Comparison of ENCODE assay signal across 19 cellular contexts in genomic region chr1:8211251-8211619, GRCh38.
DNase-seq lines count a peak whose midpoint lies in the region; TF ChIP-seq lines count a peak whose summit lies in the region.
"Had no signal": no experiment of that assay in that cellular context is flagged by ENCODE, and none has a peak within 500 bp of the region (broad histone marks: within the 10 kb centered on the region; RNA-seq: fewer than 3 reads in every experiment).

No MANE protein-coding gene starts in this region.

- no peaks in the 10 kb centered on the region for H3K4me1 ChIP-seq in breast epithelium
- no peaks in the 10 kb centered on the region for H3K4me1 ChIP-seq in effector memory CD4-positive, alpha-beta T cell (ENCODE audit: control insufficient read depth, insufficient read depth, low read length, poor library complexity, severe bottlenecking)
- H3K4me1 ChIP-seq: transverse colon had no signal

- peaks cover 6% of the 10 kb centered on the region for H3K36me3 Mint-ChIP-seq in MCF 10A (ENCODE audit: insufficient read depth, unreplicated experiment)
- no peaks in the 10 kb centered on the region for H3K36me3 Mint-ChIP-seq in mesothelial cell of epicardium
- no peaks in the 10 kb centered on the region for H3K36me3 Mint-ChIP-seq in nephron progenitor cell (ENCODE audit: low read depth)
- peaks cover 4% of the 10 kb centered on the region for H3K36me3 Mint-ChIP-seq in activated T-helper 1 cell treated with anti-CD3 and anti-CD28 coated beads, Interleukin-12 subunit alpha, Interleukin-12 subunit beta, Interleukin-2, Interleukin-4 antibody, amounts not matched to agents 30 ng/mL and 10 ng/mL and 1 ng/mL, durations not matched to agents 14 hours and 24 hours and 36 hours (ENCODE audit: low read depth)
- H3K36me3 Mint-ChIP-seq: CD4-positive, CD25-positive, alpha-beta regulatory T cell; naive B cell had no signal

- no peak overlapping the region for H3K4me3 ChIP-seq in breast epithelium
- no peak overlapping the region for H3K4me3 ChIP-seq in brain microvascular endothelial cell (ENCODE audit: low read depth, low read length)
- H3K4me3 ChIP-seq in effector memory CD4-positive, alpha-beta T cell (ENCODE audit: insufficient read depth, low read depth, low read length, poor library complexity, severe bottlenecking): no peak overlapping the region
- H3K4me3 ChIP-seq: transverse colon had no signal

- H3K27ac ChIP-seq in breast epithelium (peak overlapping the region in 1 of 2 donors; percentile 76), brain microvascular endothelial cell (peak overlapping the region; percentile 71)
- no peak overlapping the region for H3K27ac ChIP-seq in effector memory CD4-positive, alpha-beta T cell (ENCODE audit: insufficient read depth, low read length, poor library complexity, severe bottlenecking)

- H3K27me3 Mint-ChIP-seq in MCF 10A (ENCODE audit: insufficient read depth, unreplicated experiment) (no peaks in the 10 kb centered on the region), mesothelial cell of epicardium (ENCODE audit: low read depth) (no peaks in the 10 kb centered on the region), nephron progenitor cell (ENCODE audit: low read depth, poor library complexity) (peaks cover 10% of the 10 kb centered on the region)
- H3K27me3 Mint-ChIP-seq in activated T-helper 1 cell treated with anti-CD3 and anti-CD28 coated beads, Interleukin-12 subunit alpha, Interleukin-12 subunit beta, Interleukin-2, Interleukin-4 antibody, amounts not matched to agents 30 ng/mL and 10 ng/mL and 1 ng/mL, durations not matched to agents 14 hours and 24 hours and 36 hours (ENCODE audit: insufficient read depth): peaks cover 15% of the 10 kb centered on the region

- H3K4me1 Mint-ChIP-seq in MCF 10A (ENCODE audit: insufficient read depth, unreplicated experiment) (peaks cover 26% of the 10 kb centered on the region), mesothelial cell of epicardium (peaks cover 59% of the 10 kb centered on the region), nephron progenitor cell (peaks cover 46% of the 10 kb centered on the region)
- H3K4me1 Mint-ChIP-seq in activated T-helper 1 cell treated with anti-CD3 and anti-CD28 coated beads, Interleukin-12 subunit alpha, Interleukin-12 subunit beta, Interleukin-2, Interleukin-4 antibody, amounts not matched to agents 30 ng/mL and 10 ng/mL and 1 ng/mL, durations not matched to agents 14 hours and 24 hours and 36 hours (ENCODE audit: low read depth): peaks cover 19% of the 10 kb centered on the region

- H3K27me3 ChIP-seq in breast epithelium: no peaks in the 10 kb centered on the region
- no peaks in the 10 kb centered on the region for H3K27me3 ChIP-seq in brain microvascular endothelial cell (replicated peaks)
- H3K27me3 ChIP-seq in effector memory CD4-positive, alpha-beta T cell (replicated peaks; ENCODE audit: control insufficient read depth, insufficient read depth, low read length, poor library complexity, severe bottlenecking): no peaks in the 10 kb centered on the region
- H3K27me3 ChIP-seq: transverse colon had no signal

- H3K36me3 ChIP-seq in breast epithelium: no peaks in the 10 kb centered on the region
- H3K36me3 ChIP-seq in brain microvascular endothelial cell (replicated peaks): no peaks in the 10 kb centered on the region
- H3K36me3 ChIP-seq in effector memory CD4-positive, alpha-beta T cell (ENCODE audit: control insufficient read depth, insufficient read depth, low read length): no peaks in the 10 kb centered on the region
- H3K36me3 ChIP-seq: spleen, transverse colon had no signal

- no peak for TF ChIP-seq POLR2A in breast epithelium (IDR thresholded peaks at IDR 0.05)

- TF ChIP-seq CTCF in MCF 10A (IDR thresholded peaks at IDR 0.05; ENCODE audit: unreplicated experiment) (no peak), breast epithelium (IDR thresholded peaks at IDR 0.05) (no peak), brain microvascular endothelial cell (IDR thresholded peaks at IDR 0.05; ENCODE audit: low read depth, low read length, missing control alignments) (no peak), mesothelial cell of epicardium (IDR thresholded peaks at IDR 0.05; ENCODE audit: unreplicated experiment) (no peak), nephron progenitor cell (IDR thresholded peaks at IDR 0.05) (no peak)

- in situ Hi-C loops in brain microvascular endothelial cell (cut with HindIII; ENCODE audit: low pct_ligation_motif_present, low sequenced_read_pairs): no loop called here

- DNase-seq in MCF 10A (ENCODE audit: unreplicated experiment) (no peak), breast epithelium (ENCODE audit: low spot score in 2 of 2) (no peak), brain microvascular endothelial cell (no peak), mesothelial cell of epicardium (ENCODE audit: low spot score in 2 of 2, unreplicated experiment in 2 of 2) (no peak), HT-29 (ENCODE audit: low spot score) (no peak), nephron progenitor cell (no peak)
- no peak for DNase-seq in effector memory CD4-positive, alpha-beta T cell
- DNase-seq in activated T-helper 1 cell treated with anti-CD3 and anti-CD28 coated beads, Interleukin-12 subunit alpha, Interleukin-12 subunit beta, Interleukin-2, Interleukin-4 antibody, amounts not matched to agents 30 ng/mL and 10 ng/mL and 1 ng/mL, durations not matched to agents 14 hours and 24 hours and 36 hours (ENCODE audit: low spot score): no peak
- DNase-seq: activated CD4-positive, CD25-positive, alpha-beta regulatory T cell; activated naive CD4-positive, alpha-beta T cell; CD4-positive, CD25-positive, alpha-beta regulatory T cell; DMS79 treated with DMSO at 0.1 percent for 48 hours; H7; naive B cell; NCI-H187 treated with DMSO at 0.1 percent for 48 hours; spleen; T-helper 17 cell had no signal

- H3K4me3 Mint-ChIP-seq in MCF 10A (ENCODE audit: unreplicated experiment): peak overlapping the region; percentile 51
- no peak overlapping the region for H3K4me3 Mint-ChIP-seq in mesothelial cell of epicardium
- H3K4me3 Mint-ChIP-seq in nephron progenitor cell: no peak overlapping the region
- no peak overlapping the region for H3K4me3 Mint-ChIP-seq in activated T-helper 1 cell treated with anti-CD3 and anti-CD28 coated beads, Interleukin-12 subunit alpha, Interleukin-12 subunit beta, Interleukin-2, Interleukin-4 antibody, amounts not matched to agents 30 ng/mL and 10 ng/mL and 1 ng/mL, durations not matched to agents 14 hours and 24 hours and 36 hours
- H3K4me3 Mint-ChIP-seq: CD4-positive, CD25-positive, alpha-beta regulatory T cell; T-helper 17 cell had no signal

- H3K9me3 ChIP-seq in breast epithelium: no peaks in the 10 kb centered on the region
- H3K9me3 ChIP-seq in effector memory CD4-positive, alpha-beta T cell (ENCODE audit: control insufficient read depth, low read length): no peaks in the 10 kb centered on the region
- H3K9me3 ChIP-seq: spleen, transverse colon had no signal

- peak overlapping the region; percentile 85 for H3K27ac Mint-ChIP-seq in MCF 10A (ENCODE audit: low read depth, unreplicated experiment)
- peak overlapping the region; percentile 94 for H3K27ac Mint-ChIP-seq in mesothelial cell of epicardium
- H3K27ac Mint-ChIP-seq in nephron progenitor cell: no peak overlapping the region
- no peak overlapping the region for H3K27ac Mint-ChIP-seq in activated T-helper 1 cell treated with anti-CD3 and anti-CD28 coated beads, Interleukin-12 subunit alpha, Interleukin-12 subunit beta, Interleukin-2, Interleukin-4 antibody, amounts not matched to agents 30 ng/mL and 10 ng/mL and 1 ng/mL, durations not matched to agents 14 hours and 24 hours and 36 hours
- H3K27ac Mint-ChIP-seq: CD4-positive, CD25-positive, alpha-beta regulatory T cell; naive B cell; progenitor cell of endocrine pancreas; T-helper 17 cell had no signal

- intact Hi-C loops in MCF 10A (cut with micrococcal nuclease): no loop called here
- intact Hi-C loops in breast epithelium (cut with DNase I; ENCODE audit: low total_unique reads): no loop called here
- intact Hi-C loops in activated T-helper 1 cell treated with anti-CD3 and anti-CD28 coated beads, Interleukin-12 subunit alpha, Interleukin-12 subunit beta, Interleukin-2, Interleukin-4 antibody, amounts not matched to agents 30 ng/mL and 10 ng/mL and 1 ng/mL, durations not matched to agents 14 hours and 24 hours and 36 hours (cut with micrococcal nuclease): no loop called here

- BruUV-seq in MCF 10A (replicated peaks; lab: Mats Ljungman, UMichigan): no TSS peak

- POLR2A ChIA-PET in MCF 10A (lab: Yijun Ruan, JAX): interaction anchor here (0.6 to 3.3 kb wide), 29 partner anchors 9 to 205 kb away, joined by 3 to 27 read pairs (median 4); no protein-coding TSS in a partner anchor

- CTCF ChIA-PET in MCF 10A (lab: Yijun Ruan, JAX): interaction anchor here (1.0 to 1.3 kb wide), 3 partner anchors 10 to 28 kb away, joined by 3 to 6 read pairs (median 3); no protein-coding TSS in a partner anchor

- H3K9me3 Mint-ChIP-seq in MCF 10A (ENCODE audit: unreplicated experiment): no peaks in the 10 kb centered on the region
- H3K9me3 Mint-ChIP-seq in mesothelial cell of epicardium: no peaks in the 10 kb centered on the region
- H3K9me3 Mint-ChIP-seq in nephron progenitor cell: no peaks in the 10 kb centered on the region
- H3K9me3 Mint-ChIP-seq in activated T-helper 1 cell treated with anti-CD3 and anti-CD28 coated beads, Interleukin-12 subunit alpha, Interleukin-12 subunit beta, Interleukin-2, Interleukin-4 antibody, amounts not matched to agents 30 ng/mL and 10 ng/mL and 1 ng/mL, durations not matched to agents 14 hours and 24 hours and 36 hours: no peaks in the 10 kb centered on the region

Comparison
In these comparisons a context has a peak if more than half of its experiments do, and no peak if none do; other contexts are left out.
1. H3K27ac Mint-ChIP-seq: peak in MCF 10A (single experiment) and mesothelial cell of epicardium (single experiment); none in nephron progenitor cell (single experiment) and activated T-helper 1 cell treated with anti-CD3 and anti-CD28 coated beads, Interleukin-12 subunit alpha, Interleukin-12 subunit beta, Interleukin-2, Interleukin-4 antibody, amounts not matched to agents 30 ng/mL and 10 ng/mL and 1 ng/mL, durations not matched to agents 14 hours and 24 hours and 36 hours (single experiment).